ENCODE assay signal across 9 cellular contexts in genomic region chr10:72218329-72218728, GRCh38. TPM values are rescaled to one million over a fixed set of nuclear protein-coding genes. Genes with fewer than 3 reads are reported as not detected.
DNase-seq lines count a peak whose midpoint lies in the region; ATAC-seq and TF ChIP-seq lines count a peak whose summit lies in the region.
"Had no signal": no experiment of that assay in that cellular context is flagged by ENCODE, and none has a peak within 500 bp of the region (broad histone marks: within the 10 kb centered on the region; RNA-seq: fewer than 3 reads in every experiment).

No MANE protein-coding gene starts in this region.

- H3K27ac Mint-ChIP-seq in activated T-cell treated with anti-CD3 and anti-CD28 coated beads, Interleukin-2, amount 50 U/mL, for 72 hours, result peak overlapping the region; percentile 100
- peak overlapping the region; percentile 90 for H3K27ac Mint-ChIP-seq in activated CD4-positive, alpha-beta memory T cell treated with anti-CD3 and anti-CD28 coated beads for 36 hours

- H3K27ac ChIP-seq in lower lobe of right lung, result peak overlapping the region; percentile 60
- peak overlapping the region; percentile 70 to 99 (median 98) for H3K27ac ChIP-seq in transverse colon
- H3K27ac ChIP-seq: C4-2B had no signal

- H3K9me3 ChIP-seq in lower lobe of right lung, result no peaks in the 10 kb centered on the region
- no peaks in the 10 kb centered on the region for H3K9me3 ChIP-seq in transverse colon
- H3K9me3 ChIP-seq in mucosa of descending colon, result no peaks in the 10 kb centered on the region

- no peak overlapping the region for H3K4me3 ChIP-seq in lower lobe of right lung
- H3K4me3 ChIP-seq in transverse colon, result no peak overlapping the region
- no peak overlapping the region for H3K4me3 ChIP-seq in mucosa of descending colon

- no peak for TF ChIP-seq EP300 in transverse colon (IDR thresholded peaks at IDR 0.05; ENCODE audit: low read depth)

- H3K4me3 Mint-ChIP-seq in activated T-cell treated with anti-CD3 and anti-CD28 coated beads, Interleukin-2, amount 50 U/mL, for 72 hours, result peak overlapping the region; percentile 79 to 93
- peak overlapping the region; percentile 65 for H3K4me3 Mint-ChIP-seq in activated CD4-positive, alpha-beta memory T cell treated with anti-CD3 and anti-CD28 coated beads for 36 hours

- POLR2A ChIA-PET in activated CD4-positive, alpha-beta memory T cell treated with anti-CD3 and anti-CD28 coated beads for 36 hours (lab: Charles Lee), result interaction anchor here (0.8 to 4.9 kb wide), 8 partner anchors 43 to 130 kb away, joined by 3 to 31 read pairs (median 5); partner anchors contain the start of genes DDIT4 and SPOCK2

- WGBS in transverse colon (ENCODE audit: low coverage in 1 of 2), 2 donors, result 14 to 20% methylated on average over 1 of the region's 1 CpG

- H3K27me3 ChIP-seq in lower lobe of right lung (ENCODE audit: low read depth) (no peaks in the 10 kb centered on the region), transverse colon (no peaks in the 10 kb centered on the region)

- H3K4me1 ChIP-seq in lower lobe of right lung (peaks cover 54% of the 10 kb centered on the region), transverse colon (peaks cover 26 to 62% (median 38%) of the 10 kb centered on the region in 4 donors), mucosa of descending colon (ENCODE audit: low read depth) (peaks cover 32% of the 10 kb centered on the region)

- H3K36me3 ChIP-seq in lower lobe of right lung (peaks cover 16% of the 10 kb centered on the region), transverse colon (peaks cover 0 to 12% (median 4%) of the 10 kb centered on the region in 4 donors), mucosa of descending colon (ENCODE audit: low read depth) (peaks cover 4% of the 10 kb centered on the region)

- H3K36me3 Mint-ChIP-seq in activated T-cell treated with anti-CD3 and anti-CD28 coated beads, Interleukin-2, amount 50 U/mL, for 72 hours (ENCODE audit: insufficient read depth in 2 of 2), result peaks cover 5 to 19% of the 10 kb centered on the region in 2 donors
- peaks cover 25% of the 10 kb centered on the region for H3K36me3 Mint-ChIP-seq in activated CD4-positive, alpha-beta memory T cell treated with anti-CD3 and anti-CD28 coated beads for 36 hours

- intact Hi-C loops in activated CD4-positive, alpha-beta memory T cell treated with anti-CD3 and anti-CD28 coated beads for 36 hours (cut with micrococcal nuclease), result loop anchor here (1.0 to 2.0 kb wide), 5 partner anchors 30 to 116 kb away; no protein-coding TSS in a partner anchor
- intact Hi-C loops in lower lobe of right lung (cut with DNase I) (no loop called here), transverse colon (cut with DNase I; ENCODE audit: low total_unique reads) (loop anchor here (5.0 kb wide), 1 partner anchor 119 kb away; no protein-coding TSS in a partner anchor), mucosa of descending colon (cut with DNase I, micrococcal nuclease) (loop anchor here in 1 of 2 donors (10.0 kb wide), 1 partner anchor 116 kb away; no protein-coding TSS in a partner anchor)

- CTCF ChIA-PET in activated CD4-positive, alpha-beta memory T cell treated with anti-CD3 and anti-CD28 coated beads for 36 hours (lab: Charles Lee), result interaction anchor here (0.6 to 1.9 kb wide), 13 partner anchors 43 to 170 kb away, joined by 3 to 10 read pairs (median 4); partner anchors contain the start of gene DDIT4

- TF ChIP-seq CTCF in lower lobe of right lung (IDR thresholded peaks at IDR 0.05) (no peak), transverse colon (IDR thresholded peaks at IDR 0.05) (no peak), mucosa of descending colon (IDR thresholded peaks at IDR 0.05) (no peak)

- ATAC-seq in activated T-cell treated with anti-CD3 and anti-CD28 coated beads, Interleukin-2, amount 50 U/mL, for 72 hours (replicated peaks in 1 of 2), result peak; percentile 61 to 64
- ATAC-seq in lower lobe of right lung, result no peak
- no peak for ATAC-seq in mucosa of descending colon
- no peak for ATAC-seq in HG02885 (IDR thresholded peaks at IDR 0.05; ENCODE audit: poor library complexity, unreplicated experiment)

- TF ChIP-seq POLR2A in transverse colon (IDR thresholded peaks at IDR 0.05), result no peak

- H3K4me1 Mint-ChIP-seq in activated T-cell treated with anti-CD3 and anti-CD28 coated beads, Interleukin-2, amount 50 U/mL, for 72 hours (ENCODE audit: low read depth), result peaks cover 68% of the 10 kb centered on the region
- peaks cover 56% of the 10 kb centered on the region for H3K4me1 Mint-ChIP-seq in activated CD4-positive, alpha-beta memory T cell treated with anti-CD3 and anti-CD28 coated beads for 36 hours (ENCODE audit: low read depth)

- no peaks in the 10 kb centered on the region for H3K27me3 Mint-ChIP-seq in activated T-cell treated with anti-CD3 and anti-CD28 coated beads, Interleukin-2, amount 50 U/mL, for 72 hours (ENCODE audit: low read depth)
- H3K27me3 Mint-ChIP-seq in activated CD4-positive, alpha-beta memory T cell treated with anti-CD3 and anti-CD28 coated beads for 36 hours, result no peaks in the 10 kb centered on the region

- in situ Hi-C loops in transverse colon (cut with MboI; ENCODE audit: low pct_ligation_motif_present in 1 of 4, low pct_unique_long_range_greater_than_20kb in 1 of 4, low sequenced_read_pairs in 3 of 4), result loop anchor here in 1 of 4 donors (25.0 kb wide), 1 partner anchor 119 kb away; no protein-coding TSS in a partner anchor

- no peaks in the 10 kb centered on the region for H3K9me3 Mint-ChIP-seq in activated T-cell treated with anti-CD3 and anti-CD28 coated beads, Interleukin-2, amount 50 U/mL, for 72 hours
- H3K9me3 Mint-ChIP-seq in activated CD4-positive, alpha-beta memory T cell treated with anti-CD3 and anti-CD28 coated beads for 36 hours, result no peaks in the 10 kb centered on the region

- DNase-seq in activated T-cell treated with anti-CD3 and anti-CD28 coated beads, Interleukin-2, amount 50 U/mL, for 72 hours, result peak in 1 of 2 donors; percentile 17
- no peak for DNase-seq in activated T-cell treated with anti-CD3 and anti-CD28 coated beads, Interleukin-2, amount 50 U/mL, for 48 hours
- DNase-seq in activated CD4-positive, alpha-beta memory T cell treated with anti-CD3 and anti-CD28 coated beads for 36 hours, result no peak
- no peak for DNase-seq in lower lobe of right lung
- no peak for DNase-seq in transverse colon
- DNase-seq in COR-L47 (lab: John Stamatoyannopoulos, UW), result no peak
- no peak for DNase-seq in mucosa of descending colon

RNA-seq across cellular contexts. Expression of gene ASCC1, which starts 2.3 kb away (rescaled TPM):
- total RNA-seq in activated T-cell treated with anti-CD3 and anti-CD28 coated beads, Interleukin-2, amount 50 U/mL, for 72 hours, result 10 to 100 TPM; 81.2 to 84.3 TPM
- total RNA-seq in activated CD4-positive, alpha-beta memory T cell treated with anti-CD3 and anti-CD28 coated beads for 36 hours, result 10 to 100 TPM; 50.9 to 52.5 TPM
- total RNA-seq in lower lobe of right lung (23.9 TPM), transverse colon (10 to 100 TPM; 13.4 to 34.0 (median 20.5) TPM), mucosa of descending colon (10 to 100 TPM; 18.0 to 23.6 (median 21.4) TPM)

RNA-seq across cellular contexts. Expression of gene ANAPC16, which starts 2.5 kb away (rescaled TPM):
- 100 to 1,000 TPM; 183 to 197 TPM for total RNA-seq in activated T-cell treated with anti-CD3 and anti-CD28 coated beads, Interleukin-2, amount 50 U/mL, for 72 hours
- total RNA-seq in activated CD4-positive, alpha-beta memory T cell treated with anti-CD3 and anti-CD28 coated beads for 36 hours, result 100 to 1,000 TPM; 119 to 122 TPM
- total RNA-seq in lower lobe of right lung, result 113 TPM
- 10 to 100 TPM; 57.6 to 77.4 (median 65.5) TPM for total RNA-seq in transverse colon
- 100 to 1,000 TPM in 1 of 3 donors, 10 to 100 TPM in 2; 72.1 to 126 (median 83.5) TPM for total RNA-seq in mucosa of descending colon

RNA-seq across cellular contexts. Expression of gene DDIT4, which starts 55.4 kb away (rescaled TPM):
- 1,000 to 10,000 TPM; 1,119 to 1,202 TPM for total RNA-seq in activated T-cell treated with anti-CD3 and anti-CD28 coated beads, Interleukin-2, amount 50 U/mL, for 72 hours
- total RNA-seq in activated CD4-positive, alpha-beta memory T cell treated with anti-CD3 and anti-CD28 coated beads for 36 hours, result 100 to 1,000 TPM; 637 TPM
- total RNA-seq in lower lobe of right lung (161 TPM), transverse colon (100 to 1,000 TPM in 3 of 4 donors, 10 to 100 TPM in 1; 64.5 to 356 (median 150) TPM), mucosa of descending colon (100 to 1,000 TPM in 1 of 3 donors, 10 to 100 TPM in 2; 32.9 to 142 (median 49.6) TPM)

Comparison
In these comparisons a context has a peak if more than half of its experiments do, and no peak if none do; other contexts are left out.
1. ATAC-seq: peak in activated T-cell treated with anti-CD3 and anti-CD28 coated beads, Interleukin-2, amount 50 U/mL, for 72 hours (2 of 2); none in lower lobe of right lung (0 of 2), mucosa of descending colon (single experiment) and HG02885 (single experiment).